In the genomic region with DNA sequence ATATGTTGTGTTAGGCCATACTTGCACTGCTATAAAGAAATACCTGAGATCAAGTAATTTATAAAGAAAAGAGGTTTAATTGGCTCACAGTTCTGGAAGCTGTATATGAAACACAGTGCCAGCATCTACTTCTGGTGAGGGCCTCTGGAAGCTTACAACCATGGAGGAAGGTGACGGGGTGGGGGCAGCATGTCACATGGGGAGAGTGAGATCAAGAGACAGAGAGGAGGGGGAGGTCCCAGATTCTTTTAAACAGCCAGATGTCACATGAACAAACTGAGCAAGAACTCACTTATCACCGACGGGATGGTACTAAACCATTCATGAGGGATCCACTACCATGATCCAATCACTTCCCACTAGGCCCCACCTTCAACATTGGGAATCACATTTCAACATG, we compare ENCODE assay signal across 22 cellular contexts.
"Had no signal": no experiment of that assay in that cellular context is flagged by ENCODE, and none has a peak within 500 bp of the region (broad histone marks: within the 10 kb centered on the region; RNA-seq: fewer than 3 reads in every experiment).

No MANE protein-coding gene starts in this region.

- H3K4me1 ChIP-seq: colonic mucosa, gastrocnemius medialis, heart right ventricle, left lung, lower lobe of right lung had no signal

- H3K9me3 ChIP-seq: colonic mucosa, esophagus squamous epithelium, gastrocnemius medialis, heart right ventricle, left lung, lower lobe of right lung had no signal

- H3K27ac Mint-ChIP-seq: dendritic cell treated with granulocyte-macrophage colony-stimulating factor and Interleukin-4, amounts not matched to agents 40 ng/mL and 50 ng/mL, for 4 days; effector memory CD8-positive, alpha-beta T cell; endodermal cell had no signal

- H3K9me3 Mint-ChIP-seq: dendritic cell treated with granulocyte-macrophage colony-stimulating factor and Interleukin-4, amounts not matched to agents 40 ng/mL and 50 ng/mL, for 4 days; effector memory CD8-positive, alpha-beta T cell had no signal

- DNase-seq: colonic mucosa; cortex of kidney; effector CD8-positive, alpha-beta T cell; effector memory CD8-positive, alpha-beta T cell; endodermal cell; esophagus squamous epithelium; foreskin fibroblast; foreskin melanocyte; gastrocnemius medialis; glutamatergic neuron; head of caudate nucleus; heart right ventricle; hippocampal formation; left cardiac atrium; left lung; left ventricle myocardium superior; lower lobe of right lung; mesenchymal stem cell; midbrain had no signal

- H3K4me3 Mint-ChIP-seq: dendritic cell treated with granulocyte-macrophage colony-stimulating factor and Interleukin-4, amounts not matched to agents 40 ng/mL and 50 ng/mL, for 4 days; effector memory CD8-positive, alpha-beta T cell; endodermal cell had no signal

- H3K27me3 ChIP-seq: colonic mucosa, esophagus squamous epithelium, gastrocnemius medialis, heart right ventricle, left lung had no signal

- H3K4me3 ChIP-seq: colonic mucosa, esophagus squamous epithelium, gastrocnemius medialis, heart right ventricle, left lung, lower lobe of right lung had no signal

- H3K27me3 Mint-ChIP-seq: dendritic cell treated with granulocyte-macrophage colony-stimulating factor and Interleukin-4, amounts not matched to agents 40 ng/mL and 50 ng/mL, for 4 days; effector memory CD8-positive, alpha-beta T cell had no signal

- H3K36me3 ChIP-seq: colonic mucosa, esophagus squamous epithelium, gastrocnemius medialis, heart right ventricle, left lung, lower lobe of right lung had no signal

- H3K27ac ChIP-seq: colonic mucosa, epithelial cell of prostate, esophagus squamous epithelium, gastrocnemius medialis, heart right ventricle, left lung, lower lobe of right lung had no signal

- ATAC-seq: effector memory CD8-positive, alpha-beta T cell; esophagus mucosa; gastrocnemius medialis; heart right ventricle; left cardiac atrium; left lung; left ventricle myocardium superior; lower lobe of right lung had no signal
